In the genomic region with DNA sequence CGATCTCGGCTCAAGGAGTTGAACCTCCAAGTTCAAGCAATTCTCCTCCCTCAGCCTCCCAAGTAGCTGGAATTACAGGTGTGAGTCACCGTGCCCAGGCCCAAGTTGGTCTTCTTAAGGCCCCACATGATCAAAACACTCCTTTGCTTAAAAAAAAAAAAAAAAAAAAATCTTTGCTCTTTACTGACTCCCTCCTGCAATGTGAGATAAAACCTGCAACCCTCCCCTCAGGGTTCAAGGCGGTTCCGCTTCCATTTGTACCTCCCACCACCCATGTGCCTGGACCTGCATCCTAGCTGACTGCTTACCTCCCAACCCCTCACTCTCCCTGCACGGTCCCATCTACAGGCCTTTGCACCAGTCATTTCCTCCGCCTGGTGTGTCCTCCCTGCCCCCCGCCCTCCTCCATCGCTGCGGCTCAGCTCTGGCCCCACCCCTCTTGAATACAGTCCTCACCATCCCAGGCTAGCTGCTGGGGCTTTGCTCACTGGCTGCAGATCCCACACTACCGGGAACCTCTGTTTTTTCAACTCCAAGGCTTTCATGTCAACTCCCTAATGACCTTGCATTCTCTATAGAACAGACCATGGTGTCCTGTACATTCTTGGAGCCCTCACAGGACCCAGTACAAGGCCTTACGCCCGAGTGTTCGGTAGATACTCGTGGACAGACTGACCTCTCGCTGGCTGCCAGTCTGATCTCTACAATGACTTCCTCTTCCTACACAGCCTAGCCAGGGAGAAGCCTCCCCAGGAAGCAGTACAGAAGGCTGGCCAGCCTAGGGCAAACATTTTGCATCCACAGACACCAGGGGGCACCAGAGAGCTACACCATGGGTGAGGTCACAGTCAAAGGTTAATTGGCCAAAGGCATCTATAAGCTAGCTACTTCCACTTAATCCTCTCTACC, we compare ENCODE assay signal across 8 cellular contexts. TPM values are rescaled to one million over a fixed set of nuclear protein-coding genes. Genes with fewer than 3 reads are reported as not detected.
DNase-seq lines count a peak whose midpoint lies in the region; ATAC-seq lines count a peak whose summit lies in the region.

No MANE protein-coding gene starts in this region.

- ATAC-seq in esophagus mucosa, result peak; percentile 82
- no peak for ATAC-seq in HG03097 (IDR thresholded peaks at IDR 0.05; ENCODE audit: low FRiP score, unreplicated experiment)

- H3K4me1 ChIP-seq in muscle layer of duodenum (ENCODE audit: control insufficient read depth in 1 of 2, insufficient read depth in 2 of 2, low read length in 2 of 2), result peaks cover 29 to 65% of the 10 kb centered on the region in 2 donors

- peak overlapping the region in 1 of 2 donors; percentile 26 for H3K4me3 ChIP-seq in muscle layer of duodenum (ENCODE audit: low read depth in 1 of 2, low read length in 2 of 2)

- DNase-seq in GF-D8 (lab: John Stamatoyannopoulos, UW), result peak; percentile 50
- DNase-seq in HuH-7.5 (ENCODE audit: low spot score), result peak; percentile 89
- DNase-seq in OCI-M1 (lab: John Stamatoyannopoulos, UW), result peak; percentile 92
- DNase-seq in activated T-cell treated with anti-CD3 and anti-CD28 coated beads for 4 hours, result peak; percentile 89
- peak; percentile 79 for DNase-seq in stimulated activated CD8-positive, alpha-beta memory T cell treated with anti-CD3 and anti-CD28 coated beads, Interleukin-7, amount 100 ng/mL, for 24 hours (ENCODE audit: low read depth)

- H3K36me3 ChIP-seq in muscle layer of duodenum (ENCODE audit: control insufficient read depth in 1 of 2, insufficient read depth in 2 of 2, low read length in 2 of 2), result peaks cover 51 to 56% of the 10 kb centered on the region in 2 donors

- H3K27ac ChIP-seq in muscle layer of duodenum (ENCODE audit: low read length), result peak overlapping the region; percentile 73

- H3K27me3 ChIP-seq in muscle layer of duodenum (ENCODE audit: low read depth, low read length), result no peaks in the 10 kb centered on the region

- H3K9me3 ChIP-seq in muscle layer of duodenum (ENCODE audit: control insufficient read depth in 1 of 2, low read length in 2 of 2), result no peaks in the 10 kb centered on the region

RNA-seq across cellular contexts. Expression of a gene that starts 14.2 kb away (rescaled TPM):
- 11.6 TPM for total RNA-seq in esophagus mucosa
